In genomic region chr1:7070389-7071029, GRCh38 we compare ENCODE assay signal across 8 cellular contexts.
DNase-seq lines count a peak whose midpoint lies in the region; ATAC-seq and TF ChIP-seq lines count a peak whose summit lies in the region.

No MANE protein-coding gene starts in this region.

- peak; percentile 87 to 93 for ATAC-seq in left cardiac atrium
- ATAC-seq in psoas muscle: peak; percentile 67 to 89 (median 72)
- no peak for ATAC-seq in GM18519 (IDR thresholded peaks at IDR 0.05; ENCODE audit: low FRiP score, unreplicated experiment)
- no peak for ATAC-seq in GM21381 (IDR thresholded peaks at IDR 0.05; ENCODE audit: unreplicated experiment)

- no peaks in the 10 kb centered on the region for H3K9me3 ChIP-seq in DOHH2 (ENCODE audit: control insufficient read depth, insufficient read depth, low read length)
- no peaks in the 10 kb centered on the region for H3K9me3 ChIP-seq in psoas muscle

- no peaks in the 10 kb centered on the region for H3K9me2 ChIP-seq in DOHH2 (replicated peaks; ENCODE audit: control insufficient read depth, low read length)

- no peaks in the 10 kb centered on the region for H4K20me1 ChIP-seq in DOHH2 (ENCODE audit: control insufficient read depth, insufficient read depth, low read depth, low read length)
- no peaks in the 10 kb centered on the region for H4K20me1 ChIP-seq in KMS-11 (ENCODE audit: insufficient read depth)

- H3K9ac ChIP-seq in KMS-11: no peak overlapping the region

- H3K79me2 ChIP-seq in DOHH2 (ENCODE audit: control insufficient read depth, low read length): no peaks in the 10 kb centered on the region
- no peaks in the 10 kb centered on the region for H3K79me2 ChIP-seq in KMS-11 (ENCODE audit: insufficient read depth, low read depth)

- intact Hi-C loops in left cardiac atrium (cut with DNase I) (loop anchor here in 1 of 2 donors (2.0 to 5.0 kb wide), 2 partner anchors 278 to 350 kb away; no protein-coding TSS in a partner anchor), psoas muscle (cut with DNase I) (loop anchor here (2.0 to 10.0 kb wide), 4 partner anchors 144 to 352 kb away; no protein-coding TSS in a partner anchor)

- WGBS in psoas muscle, 3 donors: 9 to 12% (median 11%) methylated on average over 13 of the region's 13 CpGs

- no peak overlapping the region for H3K27ac ChIP-seq in DOHH2 (ENCODE audit: low read depth, low read length)
- H3K27ac ChIP-seq in KMS-11: no peak overlapping the region
- H3K27ac ChIP-seq in psoas muscle: no peak overlapping the region

- H3K27me3 ChIP-seq in DOHH2 (ENCODE audit: control insufficient read depth, low read length) (peaks cover 13% of the 10 kb centered on the region; the same call in 1 of the 2 replicates), KMS-11 (ENCODE audit: insufficient read depth, low read depth) (peaks cover 10% of the 10 kb centered on the region), psoas muscle (ENCODE audit: insufficient read depth in 3 of 3, low read length in 2 of 3) (peaks cover 0 to 4% (median 0%) of the 10 kb centered on the region in 3 donors)

- H3K4me2 ChIP-seq in DOHH2 (ENCODE audit: low read length): peak overlapping the region; percentile 24
- peak overlapping the region; percentile 8; the same call in 1 of the 2 replicates for H3K4me2 ChIP-seq in KMS-11

- H3K4me3 ChIP-seq in DOHH2 (ENCODE audit: low read length) (peak overlapping the region; percentile 26; the same call in 1 of the 2 replicates), KMS-11 (IDR thresholded peaks at IDR 0.05; ENCODE audit: insufficient read depth, low read depth, low read length) (peak overlapping the region; percentile 54), psoas muscle (peak overlapping the region; percentile 52)

- H3K36me3 ChIP-seq in DOHH2 (ENCODE audit: control insufficient read depth, low read length) (no peaks in the 10 kb centered on the region), KMS-11 (ENCODE audit: insufficient read depth) (no peaks in the 10 kb centered on the region), psoas muscle (ENCODE audit: insufficient read depth in 1 of 2, low read depth in 1 of 2) (no peaks in the 10 kb centered on the region)

- H2AFZ ChIP-seq in KMS-11 (ENCODE audit: low read depth): peak overlapping the region; percentile 50; the same call in 1 of the 2 replicates

- DNase-seq in SKM-1 (lab: John Stamatoyannopoulos, UW; ENCODE audit: unreplicated experiment): peak; percentile 24
- DNase-seq in activated naive CD8-positive, alpha-beta T cell treated with anti-CD3 and anti-CD28 coated beads, Interleukin-2, amount 50 U/mL, for 16 hours (ENCODE audit: low read depth, low spot score): peak; percentile 11
- DNase-seq in left cardiac atrium: peak; percentile 70
- DNase-seq in psoas muscle: peak; percentile 48 to 73

- H3K4me1 ChIP-seq in DOHH2 (ENCODE audit: control insufficient read depth, low read length) (peaks cover 10% of the 10 kb centered on the region), KMS-11 (ENCODE audit: low read depth, poor library complexity, severe bottlenecking) (no peaks in the 10 kb centered on the region), psoas muscle (peaks cover 6% of the 10 kb centered on the region)

- no peaks in the 10 kb centered on the region for H3F3A ChIP-seq in DOHH2 (ENCODE audit: control insufficient read depth, insufficient read depth)

- peak; percentile 91 for TF ChIP-seq CTCF in DOHH2 (IDR thresholded peaks at IDR 0.05; ENCODE audit: low read depth, low read length, poor library complexity, severe bottlenecking)
- TF ChIP-seq CTCF in KMS-11 (conservative IDR thresholded peaks at IDR 0.05; ENCODE audit: low read depth, low read length): peak; percentile 97
- TF ChIP-seq CTCF in psoas muscle (IDR thresholded peaks at IDR 0.05): peak; percentile 84

Comparison
In these comparisons a context has a peak if more than half of its experiments do, and no peak if none do; other contexts are left out.
1. DNase-seq: peak in every context shown above with its lines; median percentile 70 in left cardiac atrium; 60 in psoas muscle; 24 in SKM-1; 11 in activated naive CD8-positive, alpha-beta T cell treated with anti-CD3 and anti-CD28 coated beads, Interleukin-2, amount 50 U/mL, for 16 hours.
2. ATAC-seq: peak in left cardiac atrium (2 of 2) and psoas muscle (4 of 4); none in GM18519 (single experiment) and GM21381 (single experiment).
3. Peak in every context shown above with its lines, with median percentiles within 50 percentile points of each other: H3K4me3 ChIP-seq and CTCF ChIP-seq.